ENCODE assay signal across 1 cellular context in the genomic region with DNA sequence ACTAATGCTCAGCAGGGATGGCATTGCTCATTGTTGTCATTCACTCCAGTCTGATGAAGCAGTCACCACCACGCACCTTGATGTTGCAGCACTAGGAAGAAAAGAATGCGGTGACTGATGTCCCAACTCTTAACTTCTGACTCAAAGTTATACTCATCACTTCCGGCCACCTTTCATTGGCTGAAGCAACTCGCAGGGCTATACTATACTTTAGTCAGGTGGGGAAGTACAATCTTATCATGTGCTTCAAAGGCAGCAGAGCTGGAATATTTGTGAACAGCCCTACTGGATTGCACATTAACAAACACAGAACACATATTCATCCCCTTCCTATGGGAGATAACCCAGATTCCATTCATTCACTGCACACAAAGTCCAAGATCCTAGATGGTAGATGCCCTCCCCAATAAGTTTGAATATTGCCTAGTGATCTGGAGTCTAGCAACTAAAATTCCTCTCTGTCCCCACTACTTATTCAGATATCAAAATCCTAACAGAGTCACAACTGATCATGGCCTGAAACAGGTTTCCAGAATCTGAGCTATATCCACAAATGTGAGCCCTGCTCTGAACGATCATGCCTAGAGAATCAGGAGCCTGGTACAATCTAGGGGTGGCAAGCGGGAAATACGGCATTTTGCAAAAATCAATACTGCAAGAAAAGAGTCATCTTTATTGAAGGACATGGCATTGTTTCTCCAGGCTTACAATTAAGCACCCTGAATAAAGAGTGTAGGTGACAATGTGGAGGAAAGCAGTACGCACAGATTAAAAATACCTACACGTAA.
A peak's percentile ranks its signal among the peaks of the same experiment; 100 is the strongest.
TF ChIP-seq lines count a peak whose summit lies in the region.

No MANE protein-coding gene starts in this region.

TF ChIP-seq in HepG2, 621 proteins besides CTCF, POLR2A, EP300 and RAD21 (continued from another document and continues in another):
- TF ChIP-seq, protein P1, sequence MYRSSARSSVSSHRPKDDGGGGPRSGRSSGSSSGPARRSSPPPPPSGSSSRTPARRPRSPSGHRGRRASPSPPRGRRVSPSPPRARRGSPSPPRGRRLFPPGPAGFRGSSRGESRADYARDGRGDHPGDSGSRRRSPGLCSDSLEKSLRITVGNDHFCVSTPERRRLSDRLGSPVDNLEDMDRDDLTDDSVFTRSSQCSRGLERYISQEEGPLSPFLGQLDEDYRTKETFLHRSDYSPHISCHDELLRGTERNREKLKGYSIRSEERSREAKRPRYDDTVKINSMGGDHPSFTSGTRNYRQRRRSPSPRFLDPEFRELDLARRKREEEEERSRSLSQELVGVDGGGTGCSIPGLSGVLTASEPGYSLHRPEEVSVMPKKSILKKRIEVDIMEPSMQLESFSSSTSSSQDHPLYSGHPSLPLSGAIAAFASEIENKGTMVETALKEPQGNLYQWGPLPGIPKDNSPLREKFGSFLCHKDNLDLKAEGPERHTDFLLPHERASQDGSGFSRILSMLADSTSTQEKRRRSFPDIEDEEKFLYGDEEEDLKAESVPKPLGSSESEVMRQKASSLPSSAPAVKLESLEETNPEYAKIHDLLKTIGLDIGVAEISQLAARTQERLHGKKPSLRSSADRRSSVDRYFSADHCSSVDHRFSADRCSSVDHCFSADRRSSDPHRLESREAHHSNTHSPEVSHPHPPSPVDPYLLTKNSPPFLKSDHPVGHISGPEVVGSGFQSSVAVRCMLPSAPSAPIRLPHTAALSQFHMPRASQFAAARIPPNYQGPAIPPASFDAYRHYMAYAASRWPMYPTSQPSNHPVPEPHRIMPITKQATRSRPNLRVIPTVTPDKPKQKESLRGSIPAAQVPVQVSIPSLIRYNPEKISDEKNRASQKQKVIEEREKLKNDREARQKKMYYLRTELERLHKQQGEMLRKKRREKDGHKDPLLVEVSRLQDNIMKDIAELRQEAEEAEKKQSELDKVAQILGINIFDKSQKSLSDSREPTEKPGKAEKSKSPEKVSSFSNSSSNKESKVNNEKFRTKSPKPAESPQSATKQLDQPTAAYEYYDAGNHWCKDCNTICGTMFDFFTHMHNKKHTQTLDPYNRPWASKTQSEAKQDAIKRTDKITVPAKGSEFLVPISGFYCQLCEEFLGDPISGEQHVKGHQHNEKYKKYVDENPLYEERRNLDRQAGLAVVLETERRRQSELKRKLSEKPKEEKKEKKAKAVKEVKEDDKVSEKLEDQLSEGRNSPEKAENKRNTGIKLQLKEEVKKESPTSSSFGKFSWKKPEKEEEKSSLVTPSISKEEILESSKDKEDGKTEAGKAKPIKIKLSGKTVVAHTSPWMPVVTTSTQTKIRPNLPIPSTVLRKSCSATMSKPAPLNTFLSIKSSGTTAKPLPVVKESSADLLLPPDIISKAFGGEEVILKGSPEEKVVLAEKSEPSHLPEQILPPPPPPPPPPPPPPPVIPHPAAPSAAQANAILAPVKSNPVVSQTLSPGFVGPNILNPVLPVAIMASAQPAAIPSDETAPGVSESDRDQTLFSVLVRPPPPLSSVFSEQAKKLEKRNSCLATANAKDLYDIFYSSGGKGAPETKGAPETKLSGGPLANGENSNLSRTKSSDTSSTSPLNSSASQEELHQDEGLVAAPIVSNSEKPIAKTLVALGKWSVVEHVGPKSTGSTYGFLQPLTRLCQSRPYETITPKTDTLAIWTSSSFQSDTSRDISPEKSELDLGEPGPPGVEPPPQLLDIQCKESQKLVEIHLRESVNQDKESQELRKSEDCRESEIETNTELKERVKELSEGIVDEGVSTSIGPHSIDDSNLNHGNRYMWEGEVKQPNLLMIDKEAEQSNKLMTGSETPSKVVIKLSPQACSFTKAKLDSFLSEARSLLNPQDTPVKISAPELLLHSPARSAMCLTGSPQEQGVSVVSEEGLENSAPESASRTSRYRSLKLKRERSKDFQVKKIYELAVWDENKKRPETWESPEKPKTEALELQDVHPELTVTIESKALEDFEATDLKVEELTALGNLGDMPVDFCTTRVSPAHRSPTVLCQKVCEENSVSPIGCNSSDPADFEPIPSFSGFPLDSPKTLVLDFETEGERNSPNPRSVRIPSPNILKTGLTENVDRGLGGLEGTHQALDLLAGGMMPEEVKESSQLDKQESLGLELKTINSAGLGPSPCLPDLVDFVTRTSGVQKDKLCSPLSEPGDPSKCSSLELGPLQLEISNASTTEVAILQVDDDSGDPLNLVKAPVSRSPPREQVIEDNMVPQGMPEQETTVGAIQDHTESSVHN (CRISPR knock-in tag; IDR thresholded peaks at IDR 0.05): no peak
- TF ChIP-seq, protein P2, sequence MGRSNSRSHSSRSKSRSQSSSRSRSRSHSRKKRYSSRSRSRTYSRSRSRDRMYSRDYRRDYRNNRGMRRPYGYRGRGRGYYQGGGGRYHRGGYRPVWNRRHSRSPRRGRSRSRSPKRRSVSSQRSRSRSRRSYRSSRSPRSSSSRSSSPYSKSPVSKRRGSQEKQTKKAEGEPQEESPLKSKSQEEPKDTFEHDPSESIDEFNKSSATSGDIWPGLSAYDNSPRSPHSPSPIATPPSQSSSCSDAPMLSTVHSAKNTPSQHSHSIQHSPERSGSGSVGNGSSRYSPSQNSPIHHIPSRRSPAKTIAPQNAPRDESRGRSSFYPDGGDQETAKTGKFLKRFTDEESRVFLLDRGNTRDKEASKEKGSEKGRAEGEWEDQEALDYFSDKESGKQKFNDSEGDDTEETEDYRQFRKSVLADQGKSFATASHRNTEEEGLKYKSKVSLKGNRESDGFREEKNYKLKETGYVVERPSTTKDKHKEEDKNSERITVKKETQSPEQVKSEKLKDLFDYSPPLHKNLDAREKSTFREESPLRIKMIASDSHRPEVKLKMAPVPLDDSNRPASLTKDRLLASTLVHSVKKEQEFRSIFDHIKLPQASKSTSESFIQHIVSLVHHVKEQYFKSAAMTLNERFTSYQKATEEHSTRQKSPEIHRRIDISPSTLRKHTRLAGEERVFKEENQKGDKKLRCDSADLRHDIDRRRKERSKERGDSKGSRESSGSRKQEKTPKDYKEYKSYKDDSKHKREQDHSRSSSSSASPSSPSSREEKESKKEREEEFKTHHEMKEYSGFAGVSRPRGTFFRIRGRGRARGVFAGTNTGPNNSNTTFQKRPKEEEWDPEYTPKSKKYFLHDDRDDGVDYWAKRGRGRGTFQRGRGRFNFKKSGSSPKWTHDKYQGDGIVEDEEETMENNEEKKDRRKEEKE (IDR thresholded peaks at IDR 0.05): no peak
- TF ChIP-seq ZNF441 (CRISPR knock-in tag; IDR thresholded peaks at IDR 0.05; ENCODE audit: borderline replicate concordance) (no peak), ZBTB20 (CRISPR knock-in tag; IDR thresholded peaks at IDR 0.05; ENCODE audit: borderline replicate concordance, low read depth) (peak; percentile 98), ATAD3A (CRISPR knock-in tag; IDR thresholded peaks at IDR 0.05) (no peak), HNF4A (CRISPR knock-in tag; IDR thresholded peaks at IDR 0.05) (peak; percentile 92), MAX (IDR thresholded peaks at IDR 0.05) (peak; percentile 80; the same call in 1 of the 2 replicates), ZNF629 (CRISPR knock-in tag; conservative IDR thresholded peaks at IDR 0.05) (no peak), GTF3A (CRISPR knock-in tag; conservative IDR thresholded peaks at IDR 0.05) (no peak), EED (CRISPR knock-in tag; IDR thresholded peaks at IDR 0.05) (no peak), NFKBIZ (CRISPR knock-in tag; IDR thresholded peaks at IDR 0.05) (peak; percentile 28; the same call in 1 of the 2 replicates), ZBTB46 (CRISPR knock-in tag; IDR thresholded peaks at IDR 0.05; ENCODE audit: borderline replicate concordance) (no peak), IRF2 (CRISPR knock-in tag; IDR thresholded peaks at IDR 0.05) (no peak), PATZ1 (CRISPR knock-in tag; IDR thresholded peaks at IDR 0.05) (peak; percentile 84), TFE3 (CRISPR knock-in tag; IDR thresholded peaks at IDR 0.05) (peak; percentile 95), ZNF468 (CRISPR knock-in tag; IDR thresholded peaks at IDR 0.05) (no peak), NONO (IDR thresholded peaks at IDR 0.05) (no peak), NONO (CRISPR knock-in tag; conservative IDR thresholded peaks at IDR 0.05) (peak; percentile 50), CC2D1A (CRISPR knock-in tag; IDR thresholded peaks at IDR 0.05) (no peak), NCOR1 (IDR thresholded peaks at IDR 0.05; ENCODE audit: borderline replicate concordance, low read length) (no peak; the same call in 1 of the 2 replicates), ZNF879 (CRISPR knock-in tag; IDR thresholded peaks at IDR 0.05) (no peak), ZNF496 (CRISPR knock-in tag; IDR thresholded peaks at IDR 0.05; ENCODE audit: insufficient replicate concordance) (no peak), TBX3 (IDR thresholded peaks at IDR 0.05; ENCODE audit: borderline replicate concordance) (peak; percentile 96), SIX4 (CRISPR knock-in tag; IDR thresholded peaks at IDR 0.05) (peak; percentile 75; the same call in 1 of the 2 replicates), ZNF101 (CRISPR knock-in tag; IDR thresholded peaks at IDR 0.05; ENCODE audit: borderline replicate concordance, low read depth) (no peak), GPN1 (CRISPR knock-in tag; IDR thresholded peaks at IDR 0.05; ENCODE audit: borderline replicate concordance) (no peak), ZNF44 (CRISPR knock-in tag; IDR thresholded peaks at IDR 0.05) (peak; percentile 48; the same call in 1 of the 2 replicates), HOXD1 (CRISPR knock-in tag; IDR thresholded peaks at IDR 0.05) (no peak), ZFAT (CRISPR knock-in tag; conservative IDR thresholded peaks at IDR 0.05) (no peak), ZKSCAN8 (CRISPR knock-in tag; IDR thresholded peaks at IDR 0.05; ENCODE audit: borderline replicate concordance) (peak; percentile 78; the same call in 1 of the 2 replicates), PLRG1 (conservative IDR thresholded peaks at IDR 0.05) (no peak), ETV6 (CRISPR knock-in tag; conservative IDR thresholded peaks at IDR 0.05) (0 out of 2 replicates have a peak, but pooled peaks have one; percentile 21)
- TF ChIP-seq, protein P3, sequence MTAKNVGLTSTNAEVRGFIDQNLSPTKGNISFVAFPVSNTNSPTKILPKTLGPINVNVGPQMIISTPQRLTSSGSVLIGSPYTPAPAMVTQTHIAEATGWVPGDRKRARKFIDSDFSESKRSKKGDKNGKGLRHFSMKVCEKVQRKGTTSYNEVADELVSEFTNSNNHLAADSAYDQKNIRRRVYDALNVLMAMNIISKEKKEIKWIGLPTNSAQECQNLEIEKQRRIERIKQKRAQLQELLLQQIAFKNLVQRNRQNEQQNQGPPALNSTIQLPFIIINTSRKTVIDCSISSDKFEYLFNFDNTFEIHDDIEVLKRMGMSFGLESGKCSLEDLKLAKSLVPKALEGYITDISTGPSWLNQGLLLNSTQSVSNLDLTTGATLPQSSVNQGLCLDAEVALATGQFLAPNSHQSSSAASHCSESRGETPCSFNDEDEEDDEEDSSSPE (CRISPR knock-in tag; IDR thresholded peaks at IDR 0.05): peak; percentile 46; the same call in 1 of the 2 replicates
- TF ChIP-seq, protein P4, sequence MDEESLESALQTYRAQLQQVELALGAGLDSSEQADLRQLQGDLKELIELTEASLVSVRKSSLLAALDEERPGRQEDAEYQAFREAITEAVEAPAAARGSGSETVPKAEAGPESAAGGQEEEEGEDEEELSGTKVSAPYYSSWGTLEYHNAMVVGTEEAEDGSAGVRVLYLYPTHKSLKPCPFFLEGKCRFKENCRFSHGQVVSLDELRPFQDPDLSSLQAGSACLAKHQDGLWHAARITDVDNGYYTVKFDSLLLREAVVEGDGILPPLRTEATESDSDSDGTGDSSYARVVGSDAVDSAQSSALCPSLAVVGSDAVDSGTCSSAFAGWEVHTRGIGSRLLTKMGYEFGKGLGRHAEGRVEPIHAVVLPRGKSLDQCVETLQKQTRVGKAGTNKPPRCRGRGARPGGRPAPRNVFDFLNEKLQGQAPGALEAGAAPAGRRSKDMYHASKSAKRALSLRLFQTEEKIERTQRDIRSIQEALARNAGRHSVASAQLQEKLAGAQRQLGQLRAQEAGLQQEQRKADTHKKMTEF (CRISPR knock-in tag; IDR thresholded peaks at IDR 0.05): peak; percentile 91; the same call in 1 of the 2 replicates
- TF ChIP-seq, protein P5, sequence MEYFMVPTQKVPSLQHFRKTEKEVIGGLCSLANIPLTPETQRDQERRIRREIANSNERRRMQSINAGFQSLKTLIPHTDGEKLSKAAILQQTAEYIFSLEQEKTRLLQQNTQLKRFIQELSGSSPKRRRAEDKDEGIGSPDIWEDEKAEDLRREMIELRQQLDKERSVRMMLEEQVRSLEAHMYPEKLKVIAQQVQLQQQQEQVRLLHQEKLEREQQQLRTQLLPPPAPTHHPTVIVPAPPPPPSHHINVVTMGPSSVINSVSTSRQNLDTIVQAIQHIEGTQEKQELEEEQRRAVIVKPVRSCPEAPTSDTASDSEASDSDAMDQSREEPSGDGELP (IDR thresholded peaks at IDR 0.05; ENCODE audit: borderline replicate concordance, low read depth): peak; percentile 86; the same call in 1 of the 2 replicates
